ENCODE assay signal across 8 cellular contexts in genomic region chr20:44885392-44886275, GRCh38. TPM values are rescaled to one million over a fixed set of nuclear protein-coding genes. Genes with fewer than 3 reads are reported as not detected.
DNase-seq lines count a peak whose midpoint lies in the region; ATAC-seq and TF ChIP-seq lines count a peak whose summit lies in the region.

TSS of gene YWHAB (plus strand) at chr20:44885705. CDS start at chr20:44901534, 15,829 bp downstream.

- ATAC-seq in HG03432 (IDR thresholded peaks at IDR 0.05; ENCODE audit: unreplicated experiment) = peak; percentile 96

- no peaks in the 10 kb centered on the region for H3K9me3 Mint-ChIP-seq in chondrocyte (ENCODE audit: low read depth)

- peak; percentile 88 for TF ChIP-seq POLR2A in GM19099 (IDR thresholded peaks at IDR 0.05; ENCODE audit: extremely low read depth, insufficient read length, low read depth)

- H3K27me3 Mint-ChIP-seq in chondrocyte (ENCODE audit: low read depth) = no peaks in the 10 kb centered on the region

- H3K4me1 Mint-ChIP-seq in chondrocyte (ENCODE audit: low read depth) = peaks cover 46% of the 10 kb centered on the region

- TF ChIP-seq CTCF in chondrocyte (IDR thresholded peaks at IDR 0.05) = no peak

- peak within 1 kb of the TSS; percentile 91 for H3K4me3 Mint-ChIP-seq in chondrocyte (ENCODE audit: unreplicated experiment)

- H3K36me3 Mint-ChIP-seq in chondrocyte (ENCODE audit: low read depth) = no peaks in the 10 kb centered on the region

- DNase-seq in Ammon's horn (ENCODE audit: low spot score) (peak; percentile 99), NCI-H510A treated with DMSO at 0.1 percent for 48 hours (lab: John Stamatoyannopoulos, UW) (peak; percentile 96), chondrocyte (ENCODE audit: low spot score) (peak; percentile 99), kidney glomerular epithelial cell (lab: John Stamatoyannopoulos, UW) (peak; percentile 94)
- peak; percentile 97 to 98 for DNase-seq in activated CD4-positive, alpha-beta T cell treated with anti-CD3 and anti-CD28 coated beads for 24 hours (ENCODE audit: low read depth in 2 of 2)
- DNase-seq in stimulated activated CD4-positive, alpha-beta T cell treated with anti-CD3 and anti-CD28 coated beads, Interleukin-1b, Interleukin-23, amount 100 ng/mL, for 1 hour (ENCODE audit: low read depth in 2 of 2) = peak; percentile 92 to 97

- H3K27ac Mint-ChIP-seq in chondrocyte (ENCODE audit: unreplicated experiment) = peak within 1 kb of the TSS; percentile 99

RNA-seq across cellular contexts. Expression of gene YWHAB, which starts in this region (rescaled TPM):
- 170 to 201 TPM (median 191 TPM) in 3 replicates for total RNA-seq in chondrocyte

Comparison
In these comparisons a context has a peak if more than half of its experiments do, and no peak if none do; other contexts are left out.
1. Peak in every context shown above with its lines: DNase-seq and ATAC-seq.